ENCODE assay signal across 15 cellular contexts in the genomic region with DNA sequence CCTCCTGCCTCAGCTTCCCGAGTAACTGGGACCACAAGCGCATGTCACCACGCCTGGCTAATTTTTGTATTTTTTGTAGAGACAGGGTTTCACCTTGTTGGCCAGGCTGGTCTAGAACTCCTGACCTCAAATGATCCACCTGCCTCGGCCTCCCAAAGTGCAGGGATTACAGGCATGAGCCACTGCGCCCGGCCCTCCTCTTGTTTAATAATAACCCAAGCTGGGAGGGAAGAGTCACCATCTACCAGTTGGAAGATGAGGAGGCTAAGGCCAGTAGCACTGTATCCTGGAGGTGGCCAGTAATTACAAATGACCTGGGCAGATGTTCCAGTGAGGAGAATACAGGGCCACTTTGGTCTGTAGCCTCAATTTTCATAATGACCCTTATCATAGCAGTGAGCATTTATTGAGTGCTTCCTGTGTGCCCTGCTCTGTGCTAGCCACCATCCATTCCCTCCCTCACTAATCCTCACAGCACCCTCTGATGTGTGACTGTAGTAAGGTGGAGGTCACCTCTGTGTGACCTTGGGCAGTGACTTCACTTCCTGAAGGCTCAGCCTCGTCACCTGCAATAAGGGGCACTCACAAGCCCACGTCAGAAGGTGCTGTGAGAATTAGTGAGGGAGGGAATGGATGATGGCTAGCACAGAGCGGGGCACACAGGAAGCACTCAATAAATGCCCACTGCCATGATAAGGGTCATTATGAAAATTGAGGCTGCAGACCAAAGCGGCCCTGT.
DNase-seq lines count a peak whose midpoint lies in the region; ATAC-seq, FAIRE-seq and TF ChIP-seq lines count a peak whose summit lies in the region.
"Had no signal": no experiment of that assay in that cellular context is flagged by ENCODE, and none has a peak within 500 bp of the region (broad histone marks: within the 10 kb centered on the region; RNA-seq: fewer than 3 reads in every experiment).

No MANE protein-coding gene starts in this region.

- H3K36me3 ChIP-seq in GM12878 (ENCODE audit: control insufficient read depth in 2 of 2, insufficient read depth in 2 of 2, low read length in 1 of 2) (peaks cover 4 to 7% of the 10 kb centered on the region in 2 experiments; a peak in 3 of 4 replicates), sigmoid colon (no peaks in the 10 kb centered on the region)

- peak overlapping the region; percentile 97 for H3K4me2 ChIP-seq in GM12878 (ENCODE audit: control insufficient read depth, insufficient read depth)

- H3K4me1 ChIP-seq in GM12878 (ENCODE audit: control insufficient read depth, insufficient read depth, low read length): peaks cover 31% of the 10 kb centered on the region
- H3K4me1 ChIP-seq in sigmoid colon: peaks cover 0 to 62% (median 34%) of the 10 kb centered on the region in 4 donors

- in situ Hi-C loops in Caki2 (cut with HindIII; ENCODE audit: low pct_unique_long_range_greater_than_20kb, low sequenced_read_pairs): no loop called here
- in situ Hi-C loops in GM12878 (cut with MboI): no loop called here

- H3K9ac ChIP-seq in GM12878 (ENCODE audit: control insufficient read depth, insufficient read depth, low read length): peak overlapping the region; percentile 88

- H2AFZ ChIP-seq in GM12878 (ENCODE audit: control insufficient read depth, low read depth, low read length): no peak overlapping the region

- TF ChIP-seq CTCF in GM12878 (IDR thresholded peaks at IDR 0.05 in 2 of 3, conservative IDR thresholded peaks at IDR 0.05 in 1 of 3; ENCODE audit: control insufficient read depth in 2 of 3, extremely low read depth in 1 of 3, insufficient read depth in 1 of 3, low read depth in 3 of 3, low read length in 3 of 3): no peak
- no peak for TF ChIP-seq CTCF in sigmoid colon (IDR thresholded peaks at IDR 0.05)

- peaks cover 44% of the 10 kb centered on the region for H3K79me2 ChIP-seq in GM12878 (ENCODE audit: control insufficient read depth, insufficient read depth, low read length)

- H3K9me3 ChIP-seq in GM12878 (replicated peaks; ENCODE audit: control insufficient read depth, insufficient read depth, low read length) (no peaks in the 10 kb centered on the region), sigmoid colon (no peaks in the 10 kb centered on the region)
- H3K9me3 ChIP-seq: body of pancreas had no signal

- H3K4me3 ChIP-seq in GM12878: no peak overlapping the region
- H3K4me3 ChIP-seq in sigmoid colon: no peak overlapping the region
- H3K4me3 ChIP-seq: body of pancreas had no signal

- CTCF ChIA-PET in GM12878 (lab: Yijun Ruan, JAX): interaction anchor here (0.8 to 2.3 kb wide), 17 partner anchors 9 to 222 kb away, joined by 3 to 18 read pairs (median 5); a partner anchor contains a TSS

- no peak for TF ChIP-seq EP300 in GM12878 (IDR thresholded peaks at IDR 0.05; ENCODE audit: borderline replicate concordance in 1 of 2, control insufficient read depth in 1 of 2, low read depth in 2 of 2, low read length in 2 of 2)
- TF ChIP-seq EP300 in sigmoid colon (IDR thresholded peaks at IDR 0.05): no peak

- SMC1A ChIA-PET in GM12878 (lab: Charles Lee; ENCODE audit: uncharacterized antibody, unreplicated experiment): interaction anchor here (1.2 to 3.2 kb wide), 12 partner anchors 8 to 220 kb away, joined by 3 to 62 read pairs (median 12); a partner anchor contains a TSS

- RAD21 ChIA-PET in GM12878 (lab: Charles Lee; ENCODE audit: unreplicated experiment): interaction anchor here (1.0 to 2.7 kb wide), 11 partner anchors 10 to 222 kb away, joined by 3 to 60 read pairs (median 6); a partner anchor contains a TSS

- DNase-seq in Caki2 (ENCODE audit: low read depth) (peak; percentile 61), GM12878 (ENCODE audit: low read depth, low spot score) (no peak), sigmoid colon (no peak), anterior cingulate cortex (lab: John Stamatoyannopoulos, UW) (no peak), ureter (ENCODE audit: low spot score) (no peak)
- no peak for DNase-seq in activated naive CD4-positive, alpha-beta T cell (lab: John Stamatoyannopoulos, UW)
- DNase-seq: activated CD8-positive, alpha-beta memory T cell treated with anti-CD3 and anti-CD28 coated beads for 24 hours; activated gamma-delta T cell treated with Interleukin-2 at 50 U/mL for 16 hours; CD4-positive, CD25-positive, alpha-beta regulatory T cell; GOT3; NCI-H1092; stimulated activated CD4-positive, alpha-beta T cell treated with anti-CD3 and anti-CD28 coated beads, Interleukin-15, amount 100 ng/mL, for 24 hours had no signal

- 34% methylated on average over 10 of the region's 10 CpGs for WGBS in GM12878 (ENCODE audit: insufficient coverage, insufficient replicate concordance, low lambda C conversion rate, missing lambda C conversion rate)
- WGBS in sigmoid colon, 2 donors: 89 to 92% methylated on average over 10 of the region's 10 CpGs

- TF ChIP-seq RAD21 in GM12878 (IDR thresholded peaks at IDR 0.05; ENCODE audit: insufficient read depth, low read depth, low read length): no peak

- TF ChIP-seq POLR2A in GM12878 (IDR thresholded peaks at IDR 0.05; ENCODE audit: low read depth, low read length) (no peak; the same call in 1 of the 2 replicates), sigmoid colon (IDR thresholded peaks at IDR 0.05) (no peak)

- H3K27me3 ChIP-seq in GM12878 (replicated peaks in 1 of 2; ENCODE audit: control insufficient read depth in 2 of 2, insufficient read depth in 2 of 2, low read length in 1 of 2) (no peaks in the 10 kb centered on the region), sigmoid colon (no peaks in the 10 kb centered on the region)
- H3K27me3 ChIP-seq: body of pancreas had no signal

- no peaks in the 10 kb centered on the region for H4K20me1 ChIP-seq in GM12878 (ENCODE audit: control insufficient read depth, insufficient read depth)

- BruUV-seq in GM12878 (replicated peaks; lab: Mats Ljungman, UMichigan): no TSS peak

- ATAC-seq in HG02642 (IDR thresholded peaks at IDR 0.05; ENCODE audit: poor library complexity, unreplicated experiment) (peak; percentile 1), GM12878 (peak; percentile 23), HG03045 (IDR thresholded peaks at IDR 0.05; ENCODE audit: unreplicated experiment) (no peak)
- ATAC-seq: body of pancreas had no signal

- FAIRE-seq in GM12878 (lab: Jason Lieb, UNC): no peak

- POLR2A ChIA-PET in GM12878 (lab: Charles Lee): interaction anchor here (1.0 to 2.7 kb wide), 9 partner anchors 14 to 85 kb away, joined by 3 to 32 read pairs (median 8); a partner anchor contains a TSS

- intact Hi-C loops in GM12878 (cut with micrococcal nuclease; ENCODE audit: unreplicated experiment): loop anchor here (1.0 to 10.0 kb wide), 3 partner anchors 13 to 318 kb away; a partner anchor contains a TSS
- intact Hi-C loops in sigmoid colon (cut with DNase I): no loop called here

- H3K27ac ChIP-seq in GM12878 (ENCODE audit: control insufficient read depth, insufficient read depth) (peak overlapping the region; percentile 97), sigmoid colon (peak overlapping the region; percentile 41 to 75 (median 52))

TF ChIP-seq in GM12878, 131 proteins besides CTCF, POLR2A, EP300 and RAD21 (continues in another document):
- TF ChIP-seq ZSCAN29 (IDR thresholded peaks at IDR 0.05): no peak
- TF ChIP-seq, protein P1, sequence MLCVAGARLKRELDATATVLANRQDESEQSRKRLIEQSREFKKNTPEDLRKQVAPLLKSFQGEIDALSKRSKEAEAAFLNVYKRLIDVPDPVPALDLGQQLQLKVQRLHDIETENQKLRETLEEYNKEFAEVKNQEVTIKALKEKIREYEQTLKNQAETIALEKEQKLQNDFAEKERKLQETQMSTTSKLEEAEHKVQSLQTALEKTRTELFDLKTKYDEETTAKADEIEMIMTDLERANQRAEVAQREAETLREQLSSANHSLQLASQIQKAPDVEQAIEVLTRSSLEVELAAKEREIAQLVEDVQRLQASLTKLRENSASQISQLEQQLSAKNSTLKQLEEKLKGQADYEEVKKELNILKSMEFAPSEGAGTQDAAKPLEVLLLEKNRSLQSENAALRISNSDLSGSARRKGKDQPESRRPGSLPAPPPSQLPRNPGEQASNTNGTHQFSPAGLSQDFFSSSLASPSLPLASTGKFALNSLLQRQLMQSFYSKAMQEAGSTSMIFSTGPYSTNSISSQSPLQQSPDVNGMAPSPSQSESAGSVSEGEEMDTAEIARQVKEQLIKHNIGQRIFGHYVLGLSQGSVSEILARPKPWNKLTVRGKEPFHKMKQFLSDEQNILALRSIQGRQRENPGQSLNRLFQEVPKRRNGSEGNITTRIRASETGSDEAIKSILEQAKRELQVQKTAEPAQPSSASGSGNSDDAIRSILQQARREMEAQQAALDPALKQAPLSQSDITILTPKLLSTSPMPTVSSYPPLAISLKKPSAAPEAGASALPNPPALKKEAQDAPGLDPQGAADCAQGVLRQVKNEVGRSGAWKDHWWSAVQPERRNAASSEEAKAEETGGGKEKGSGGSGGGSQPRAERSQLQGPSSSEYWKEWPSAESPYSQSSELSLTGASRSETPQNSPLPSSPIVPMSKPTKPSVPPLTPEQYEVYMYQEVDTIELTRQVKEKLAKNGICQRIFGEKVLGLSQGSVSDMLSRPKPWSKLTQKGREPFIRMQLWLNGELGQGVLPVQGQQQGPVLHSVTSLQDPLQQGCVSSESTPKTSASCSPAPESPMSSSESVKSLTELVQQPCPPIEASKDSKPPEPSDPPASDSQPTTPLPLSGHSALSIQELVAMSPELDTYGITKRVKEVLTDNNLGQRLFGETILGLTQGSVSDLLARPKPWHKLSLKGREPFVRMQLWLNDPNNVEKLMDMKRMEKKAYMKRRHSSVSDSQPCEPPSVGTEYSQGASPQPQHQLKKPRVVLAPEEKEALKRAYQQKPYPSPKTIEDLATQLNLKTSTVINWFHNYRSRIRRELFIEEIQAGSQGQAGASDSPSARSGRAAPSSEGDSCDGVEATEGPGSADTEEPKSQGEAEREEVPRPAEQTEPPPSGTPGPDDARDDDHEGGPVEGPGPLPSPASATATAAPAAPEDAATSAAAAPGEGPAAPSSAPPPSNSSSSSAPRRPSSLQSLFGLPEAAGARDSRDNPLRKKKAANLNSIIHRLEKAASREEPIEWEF (IDR thresholded peaks at IDR 0.05; ENCODE audit: insufficient replicate concordance, low read depth, low read length): no peak
